Comparison of ENCODE assay signal across 18 cellular contexts in genomic region chr10:114334301-114334700, GRCh38.
DNase-seq lines count a peak whose midpoint lies in the region; TF ChIP-seq lines count a peak whose summit lies in the region.
"Had no signal": no experiment of that assay in that cellular context is flagged by ENCODE, and none has a peak within 500 bp of the region (broad histone marks: within the 10 kb centered on the region; RNA-seq: fewer than 3 reads in every experiment).

No MANE protein-coding gene starts in this region.

- peak overlapping the region in 1 of 2 experiments; percentile 86 for H3K14ac ChIP-seq in mesenchymal stem cell (ENCODE audit: low read length in 2 of 2)

- no peak overlapping the region for H4K8ac ChIP-seq in mesenchymal stem cell (ENCODE audit: low read length)

- peaks cover 2% of the 10 kb centered on the region for H3K27me3 Mint-ChIP-seq in activated CD4-positive, alpha-beta T cell treated with anti-CD3 and anti-CD28 coated beads, Interleukin-2, amount 10 ng/mL, durations not matched to agents 24 days and 14 days
- H3K27me3 Mint-ChIP-seq in glutamatergic neuron (ENCODE audit: unreplicated experiment): peaks cover 14% of the 10 kb centered on the region

- H3K4me1 ChIP-seq in mesenchymal stem cell (ENCODE audit: control insufficient read depth, insufficient read depth, low read depth, low read length): peaks cover 3% of the 10 kb centered on the region
- H3K4me1 ChIP-seq in thyroid gland: peaks cover 33 to 48% of the 10 kb centered on the region in 2 donors

- H3K27ac ChIP-seq in mesenchymal stem cell (ENCODE audit: low read length, poor library complexity, severe bottlenecking) (no peak overlapping the region), thyroid gland (peak overlapping the region; percentile 55 to 65 (median 57))
- H3K27ac ChIP-seq: C4-2B, SK-N-MC had no signal

- H2BK5ac ChIP-seq in mesenchymal stem cell (ENCODE audit: low read depth, low read length, poor library complexity, severe bottlenecking): no peak overlapping the region

- H2BK15ac ChIP-seq in mesenchymal stem cell (ENCODE audit: low read depth, poor library complexity, severe bottlenecking): no peak overlapping the region

- no peak overlapping the region for H4K91ac ChIP-seq in mesenchymal stem cell (ENCODE audit: low read length)

- no peak overlapping the region for H2BK120ac ChIP-seq in mesenchymal stem cell (ENCODE audit: low read depth, low read length)

- peaks cover 0 to 47% of the 10 kb centered on the region in 2 experiments for H3K27me3 ChIP-seq in mesenchymal stem cell (ENCODE audit: control insufficient read depth in 1 of 2, insufficient read depth in 1 of 2, low read length in 2 of 2)
- no peaks in the 10 kb centered on the region for H3K27me3 ChIP-seq in thyroid gland

- H3K23ac ChIP-seq in mesenchymal stem cell (ENCODE audit: low read length in 2 of 2): no peak overlapping the region

- intact Hi-C loops in activated CD4-positive, alpha-beta T cell treated with anti-CD3 and anti-CD28 coated beads, Interleukin-2, amount 10 ng/mL, durations not matched to agents 24 days and 14 days (cut with micrococcal nuclease): no loop called here
- intact Hi-C loops in thyroid gland (cut with DNase I): no loop called here

- H2BK12ac ChIP-seq in mesenchymal stem cell (ENCODE audit: low read length in 2 of 2): no peak overlapping the region

- H3K36me3 Mint-ChIP-seq in activated CD4-positive, alpha-beta T cell treated with anti-CD3 and anti-CD28 coated beads, Interleukin-2, amount 10 ng/mL, durations not matched to agents 24 days and 14 days (ENCODE audit: low read depth): no peaks in the 10 kb centered on the region
- no peaks in the 10 kb centered on the region for H3K36me3 Mint-ChIP-seq in glutamatergic neuron (ENCODE audit: unreplicated experiment)
- H3K36me3 Mint-ChIP-seq: immature natural killer cell had no signal

- H3K9me3 ChIP-seq in mesenchymal stem cell (ENCODE audit: control insufficient read depth, low read length) (no peaks in the 10 kb centered on the region), thyroid gland (no peaks in the 10 kb centered on the region)

- no peak overlapping the region for H3K4me2 ChIP-seq in mesenchymal stem cell (ENCODE audit: low read length, poor library complexity, severe bottlenecking)

- TF ChIP-seq POLR2A in thyroid gland (IDR thresholded peaks at IDR 0.05): no peak

- no peaks in the 10 kb centered on the region for H3K79me1 ChIP-seq in mesenchymal stem cell (replicated peaks; ENCODE audit: low read length, poor library complexity, severe bottlenecking)

- peak overlapping the region; percentile 28 for H3K4me3 Mint-ChIP-seq in activated CD4-positive, alpha-beta T cell treated with anti-CD3 and anti-CD28 coated beads, Interleukin-2, amount 10 ng/mL, durations not matched to agents 24 days and 14 days
- H3K4me3 Mint-ChIP-seq in glutamatergic neuron (ENCODE audit: unreplicated experiment): no peak overlapping the region
- H3K4me3 Mint-ChIP-seq: immature natural killer cell had no signal

- H3K4me3 ChIP-seq in mesenchymal stem cell (ENCODE audit: insufficient read depth in 1 of 2, low read depth in 1 of 2, low read length in 2 of 2) (no peak overlapping the region), thyroid gland (replicated peaks in 1 of 3) (no peak overlapping the region)
- H3K4me3 ChIP-seq: SK-N-MC had no signal

- no peaks in the 10 kb centered on the region for H3K9me3 Mint-ChIP-seq in activated CD4-positive, alpha-beta T cell treated with anti-CD3 and anti-CD28 coated beads, Interleukin-2, amount 10 ng/mL, durations not matched to agents 24 days and 14 days
- H3K9me3 Mint-ChIP-seq in glutamatergic neuron (ENCODE audit: unreplicated experiment): peaks cover 2% of the 10 kb centered on the region

- TF ChIP-seq CTCF in thyroid gland (IDR thresholded peaks at IDR 0.05): no peak
- no peak for TF ChIP-seq CTCF in glutamatergic neuron (IDR thresholded peaks at IDR 0.05; ENCODE audit: partially characterized antibody, unreplicated experiment)

- H3K4ac ChIP-seq in mesenchymal stem cell (ENCODE audit: low read depth in 1 of 2, low read length in 2 of 2): no peak overlapping the region

- no peak for DNase-seq in activated CD4-positive, alpha-beta T cell treated with anti-CD3 and anti-CD28 coated beads, Interleukin-2, amount 10 ng/mL, durations not matched to agents 24 days and 14 days
- DNase-seq in activated CD4-positive, alpha-beta T cell treated with anti-CD3 and anti-CD28 coated beads for 4 hours: no peak
- peak; percentile 48 for DNase-seq in UCSD-AML1 (lab: John Stamatoyannopoulos, UW; ENCODE audit: unreplicated experiment)
- peak; percentile 55 for DNase-seq in mesenchymal stem cell
- peak; percentile 35 to 56 for DNase-seq in thyroid gland
- no peak for DNase-seq in HCEC 1CT
- no peak for DNase-seq in NCI-H69 (lab: John Stamatoyannopoulos, UW)
- DNase-seq in glutamatergic neuron: no peak
- DNase-seq: activated CD4-positive, CD25-positive, alpha-beta regulatory T cell; dermis blood vessel endothelial cell; immature natural killer cell; IMR-90; NCI-H187 treated with DMSO at 0.1 percent for 48 hours; NCI-H2227 treated with DMSO at 0.1 percent for 48 hours; retina; T-helper 9 cell had no signal

- H2AFZ ChIP-seq in mesenchymal stem cell (ENCODE audit: low read depth, low read length): no peak overlapping the region

- H3K27ac Mint-ChIP-seq in activated CD4-positive, alpha-beta T cell treated with anti-CD3 and anti-CD28 coated beads, Interleukin-2, amount 10 ng/mL, durations not matched to agents 24 days and 14 days: peak overlapping the region; percentile 25
- no peak overlapping the region for H3K27ac Mint-ChIP-seq in glutamatergic neuron (ENCODE audit: unreplicated experiment)
- H3K27ac Mint-ChIP-seq: immature natural killer cell had no signal

- no peaks in the 10 kb centered on the region for H3K36me3 ChIP-seq in mesenchymal stem cell (ENCODE audit: control insufficient read depth in 1 of 2, insufficient read depth in 2 of 2, low read depth in 1 of 2, low read length in 2 of 2)
- H3K36me3 ChIP-seq in thyroid gland: peaks cover 15 to 18% of the 10 kb centered on the region in 2 donors

- no peak overlapping the region for H3K9ac ChIP-seq in mesenchymal stem cell (ENCODE audit: low read length)

- peak overlapping the region; percentile 23 to 82 for H3K18ac ChIP-seq in mesenchymal stem cell (ENCODE audit: low read depth in 1 of 2, low read length in 2 of 2)

- H2AK5ac ChIP-seq in mesenchymal stem cell (ENCODE audit: low read length, severe bottlenecking): no peak overlapping the region

- WGBS in mesenchymal stem cell: 73% methylated on average over 6 of the region's 6 CpGs
- 44 to 76% methylated on average over 5 to 6 of the region's 6 CpGs for WGBS in thyroid gland, 2 donors

- peaks cover 29% of the 10 kb centered on the region for H3K4me1 Mint-ChIP-seq in activated CD4-positive, alpha-beta T cell treated with anti-CD3 and anti-CD28 coated beads, Interleukin-2, amount 10 ng/mL, durations not matched to agents 24 days and 14 days
- H3K4me1 Mint-ChIP-seq in glutamatergic neuron (ENCODE audit: low read depth, unreplicated experiment): peaks cover 22% of the 10 kb centered on the region

Comparison
In these comparisons a context has a peak if more than half of its experiments do, and no peak if none do; other contexts are left out.
1. DNase-seq: peak in UCSD-AML1 (single experiment), mesenchymal stem cell (single experiment) and thyroid gland (2 of 2); none in activated CD4-positive, alpha-beta T cell treated with anti-CD3 and anti-CD28 coated beads, Interleukin-2, amount 10 ng/mL, durations not matched to agents 24 days and 14 days (single experiment), activated CD4-positive, alpha-beta T cell treated with anti-CD3 and anti-CD28 coated beads for 4 hours (0 of 2), HCEC 1CT (single experiment), NCI-H69 (single experiment) and glutamatergic neuron (single experiment).